ENCODE assay signal across 1 cellular context in the genomic region with DNA sequence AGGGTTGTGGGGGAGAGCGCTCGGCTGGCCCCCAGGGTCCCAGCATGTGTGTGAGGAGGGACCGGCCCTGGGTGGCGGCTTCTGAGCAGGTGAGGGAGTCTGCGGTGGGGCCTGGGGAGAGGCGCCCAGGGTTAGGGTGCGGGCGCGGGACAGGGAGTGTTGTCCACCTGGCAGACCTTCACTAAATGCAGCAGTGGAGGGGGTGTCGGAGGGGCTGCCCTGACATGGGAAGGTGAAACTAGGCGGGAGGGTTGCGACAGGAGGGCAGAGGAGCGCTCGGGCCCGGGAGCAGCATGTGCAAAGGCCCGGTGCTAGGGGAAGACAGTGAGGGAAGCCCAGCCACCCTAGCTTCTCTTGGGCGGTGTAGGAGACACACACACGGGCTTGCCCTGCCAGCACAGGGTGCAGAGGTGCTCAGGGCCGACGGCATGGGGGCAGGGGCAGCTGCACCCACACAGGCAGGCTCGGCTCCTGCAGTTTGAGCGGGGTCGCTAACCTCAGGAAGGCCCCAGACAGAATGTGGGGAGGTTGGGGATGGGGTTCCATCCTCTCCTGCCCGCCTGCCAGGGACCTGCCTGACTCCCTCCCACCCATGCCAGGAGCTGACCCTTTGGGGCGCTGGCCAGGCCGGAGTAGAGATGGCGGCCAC.
TF ChIP-seq lines count a peak whose summit lies in the region.

No MANE protein-coding gene starts in this region.

TF ChIP-seq in neural cell, 6 proteins besides CTCF, POLR2A, EP300 and RAD21:
- TF ChIP-seq SMC3 (conservative IDR thresholded peaks at IDR 0.05; ENCODE audit: poor library complexity), result no peak
- TF ChIP-seq TAF1 (IDR thresholded peaks at IDR 0.05; ENCODE audit: low read depth), result no peak
- no peak for TF ChIP-seq POLR2AphosphoS5 (IDR thresholded peaks at IDR 0.05)
- no peak for TF ChIP-seq REST (IDR thresholded peaks at IDR 0.05; ENCODE audit: borderline replicate concordance)
- TF ChIP-seq MXI1 (conservative IDR thresholded peaks at IDR 0.05; ENCODE audit: poor library complexity, severe bottlenecking), result no peak
- TF ChIP-seq EZH2 (IDR thresholded peaks at IDR 0.05; ENCODE audit: borderline replicate concordance, insufficient read depth, low read length, poor library complexity, severe bottlenecking), result no peak
